In genomic region chr2:46724107-46724506, GRCh38 we compare ENCODE assay signal across 21 cellular contexts. TPM values are rescaled to one million over a fixed set of nuclear protein-coding genes. Genes with fewer than 3 reads are reported as not detected.
DNase-seq lines count a peak whose midpoint lies in the region; ATAC-seq, FAIRE-seq and TF ChIP-seq lines count a peak whose summit lies in the region.
"Had no signal": no experiment of that assay in that cellular context is flagged by ENCODE, and none has a peak within 500 bp of the region (broad histone marks: within the 10 kb centered on the region; RNA-seq: fewer than 3 reads in every experiment).

No MANE protein-coding gene starts in this region.

- H3K4me1 ChIP-seq in HepG2 (ENCODE audit: insufficient read depth, low read length): peaks cover 72% of the 10 kb centered on the region
- H3K4me1 ChIP-seq in skeletal muscle satellite cell (ENCODE audit: control insufficient read depth, insufficient read depth, low read length): peaks cover 50% of the 10 kb centered on the region

- no peak overlapping the region for H3K4me3 ChIP-seq in HepG2 (replicated peaks in 1 of 3; ENCODE audit: insufficient read depth in 1 of 3, low read depth in 2 of 3, low read length in 3 of 3)
- H3K4me3 ChIP-seq in skeletal muscle satellite cell (ENCODE audit: low read length): no peak overlapping the region
- H3K4me3 ChIP-seq: BLaER1 treated with 17β-estradiol and CSF1 and Interleukin-3, amounts not matched to agents 10 nM and 100 nM; Peyer's patch; SJSA1 had no signal

- peaks cover 56% of the 10 kb centered on the region for H4K20me1 ChIP-seq in HepG2 (ENCODE audit: insufficient read depth, low read length)

- WGBS in HepG2 (ENCODE audit: low lambda C conversion rate): 34% methylated on average over 1 of the region's 1 CpG

- intact Hi-C loops in HepG2 (cut with micrococcal nuclease; ENCODE audit: unreplicated experiment): no loop called here

- H3K36me3 ChIP-seq in HepG2 (replicated peaks in 1 of 2; ENCODE audit: control insufficient read depth in 1 of 2, insufficient read depth in 2 of 2, low read length in 2 of 2) (no peaks in the 10 kb centered on the region; a peak in 1 of 5 replicates), skeletal muscle satellite cell (ENCODE audit: insufficient read depth, low read length) (peaks cover 8% of the 10 kb centered on the region)
- H3K36me3 ChIP-seq: Peyer's patch had no signal

- H3K9me3 ChIP-seq in HepG2 (ENCODE audit: low read length) (no peaks in the 10 kb centered on the region), skeletal muscle satellite cell (replicated peaks; ENCODE audit: low read length) (no peaks in the 10 kb centered on the region)
- H3K9me3 ChIP-seq: Peyer's patch, SJSA1 had no signal

- in situ Hi-C loops in HepG2 (cut with HindIII; ENCODE audit: extremely low pct_ligation_motif_present, low pct_unique_long_range_greater_than_20kb): no loop called here

- FAIRE-seq in HepG2 (lab: Jason Lieb, UNC): no peak
- FAIRE-seq: D721Med, GM12892, GM18507, H1 had no signal

- H2AFZ ChIP-seq in HepG2 (ENCODE audit: low read length): no peak overlapping the region

- no peaks in the 10 kb centered on the region for H3K27me3 ChIP-seq in HepG2 (ENCODE audit: control insufficient read depth in 1 of 2, insufficient read depth in 2 of 2, low read length in 2 of 2)
- H3K27me3 ChIP-seq in skeletal muscle satellite cell (ENCODE audit: control insufficient read depth, insufficient read depth, low read length): no peaks in the 10 kb centered on the region
- H3K27me3 ChIP-seq: BLaER1 treated with 17β-estradiol and CSF1 and Interleukin-3, amounts not matched to agents 10 nM and 100 nM; Peyer's patch; SJSA1 had no signal

- TF ChIP-seq EP300 in HepG2 (IDR thresholded peaks at IDR 0.05; ENCODE audit: low read depth in 2 of 2, low read length in 2 of 2) (peak in 1 of 2 experiments; percentile 29; a peak in 1 of 4 replicates), HepG2 (CRISPR knock-in tag; IDR thresholded peaks at IDR 0.05; ENCODE audit: borderline replicate concordance) (no peak)

- no peak for TF ChIP-seq POLR2A in HepG2 (IDR thresholded peaks at IDR 0.05; ENCODE audit: insufficient read depth in 1 of 2, low read depth in 2 of 2, low read length in 2 of 2)

- POLR2A ChIA-PET in HepG2 (lab: Yijun Ruan, JAX): no interaction called here

- no TSS peak for BruUV-seq in HepG2 (replicated peaks; lab: Mats Ljungman, UMichigan)

- no peak for TF ChIP-seq CTCF in HepG2 (CRISPR knock-in tag; IDR thresholded peaks at IDR 0.05)

- H3K9ac ChIP-seq in HepG2 (ENCODE audit: insufficient read depth, low read depth, low read length) (no peak overlapping the region), skeletal muscle satellite cell (ENCODE audit: low read depth, low read length) (no peak overlapping the region)
- H3K9ac ChIP-seq: BLaER1 treated with 17β-estradiol and CSF1 and Interleukin-3, amounts not matched to agents 10 nM and 100 nM; KMS-11 had no signal

- CTCF ChIA-PET in HepG2 (lab: Yijun Ruan, JAX; ENCODE audit: low intra/inter-chr PET ratio, low total read pairs): no interaction called here

- no peak for TF ChIP-seq RAD21 in HepG2 (CRISPR knock-in tag; IDR thresholded peaks at IDR 0.05)

- no peak overlapping the region for H3K27ac ChIP-seq in HepG2 (ENCODE audit: extremely low read length, insufficient read depth, low read length)
- H3K27ac ChIP-seq: 22Rv1; BLaER1 treated with 17β-estradiol and CSF1 and Interleukin-3, amounts not matched to agents 10 nM and 100 nM; KMS-11; Peyer's patch; SJSA1 had no signal

- H3K4me2 ChIP-seq in HepG2 (ENCODE audit: low read depth, low read length) (peak overlapping the region; percentile 5; the same call in 1 of the 2 replicates), skeletal muscle satellite cell (ENCODE audit: low read length) (peak overlapping the region; percentile 17)
- H3K4me2 ChIP-seq: BLaER1 treated with 17β-estradiol and CSF1 and Interleukin-3, amounts not matched to agents 10 nM and 100 nM; KMS-11 had no signal

- ATAC-seq in HepG2 (no peak), HG03159 (IDR thresholded peaks at IDR 0.05; ENCODE audit: unreplicated experiment) (no peak)

- H3K79me2 ChIP-seq in HepG2 (ENCODE audit: insufficient read depth, low read length): peaks cover 96% of the 10 kb centered on the region

- DNase-seq in NCI-H146 (lab: John Stamatoyannopoulos, UW) (peak; percentile 2), NCI-H146 treated with DMSO at 0.1 percent for 48 hours (lab: John Stamatoyannopoulos, UW; ENCODE audit: unreplicated experiment) (no peak), NCI-H69 (lab: John Stamatoyannopoulos, UW) (peak; percentile 11), HepG2 (ENCODE audit: low spot score) (no peak), Ammon's horn (ENCODE audit: low spot score) (no peak), middle frontal gyrus (ENCODE audit: extremely low spot score, low spot score) (no peak)
- DNase-seq: CD8-positive, alpha-beta memory T cell; NCI-H1417 treated with DMSO at 0.1 percent for 48 hours; NCI-H2029; NCI-H2171; Peyer's patch had no signal

TF ChIP-seq in HepG2, 621 proteins besides CTCF, POLR2A, EP300 and RAD21 (continues in another document):
- TF ChIP-seq ZNF44 (CRISPR knock-in tag; IDR thresholded peaks at IDR 0.05) (no peak), LRRFIP1 (CRISPR knock-in tag; conservative IDR thresholded peaks at IDR 0.05) (no peak), KDM6A (CRISPR knock-in tag; IDR thresholded peaks at IDR 0.05; ENCODE audit: low read depth) (no peak), SOX5 (CRISPR knock-in tag; IDR thresholded peaks at IDR 0.05; ENCODE audit: borderline replicate concordance) (peak; percentile 35; the same call in 1 of the 2 replicates), BHLHE40 (IDR thresholded peaks at IDR 0.05; ENCODE audit: low read length) (no peak), WIZ (CRISPR knock-in tag; IDR thresholded peaks at IDR 0.05) (no peak), HOMEZ (CRISPR knock-in tag; IDR thresholded peaks at IDR 0.05; ENCODE audit: low read depth) (peak; percentile 76; the same call in 1 of the 2 replicates)

RNA-seq across cellular contexts. Expression of gene SOCS5, which starts 25.0 kb away (rescaled TPM):
- 17.6 and 27.6 TPM in 2 replicates for total RNA-seq in HepG2 (2016; rRNA removed; fragmentation: Illumina TruSeq; extraction: Trizol)
- 2.0 and 2.7 TPM in 2 replicates for total RNA-seq in HepG2 (2016; cell fraction: cytosol; rRNA removed; fragmentation: Illumina TruSeq; extraction: Trizol; ENCODE audit: low read depth)
- total RNA-seq in HepG2 (2016; cell fraction: insoluble cytoplasmic fraction; rRNA removed; fragmentation: Illumina TruSeq; extraction: Trizol): 18.1 and 27.9 TPM in 2 replicates
- 11.9 and 12.4 TPM in 2 replicates for total RNA-seq in HepG2 (2016; cell fraction: membrane; rRNA removed; fragmentation: Illumina TruSeq; extraction: Trizol)
- 25.5 and 27.6 TPM in 2 replicates for total RNA-seq in HepG2 (2016; cell fraction: nucleus; rRNA removed; fragmentation: Illumina TruSeq; extraction: Trizol)
- 11.8 and 14.8 TPM in 2 replicates for polyA plus RNA-seq in HepG2 (2011; rRNA removed)
- polyA plus RNA-seq in HepG2 (2011; cell fraction: cytosol; rRNA removed): 7.2 and 9.3 TPM in 2 replicates
- 9.0 and 9.5 TPM in 2 replicates for polyA plus RNA-seq in HepG2 (2011; cell fraction: nucleus; rRNA removed)
- polyA plus RNA-seq in HepG2 (2012): 13.8 and 14.6 TPM in 2 replicates
- polyA plus RNA-seq in HepG2 (2016; cell fraction: cytosol; fragmentation: Illumina TruSeq; extraction: Trizol; ENCODE audit: low read depth): 1.1 and 1.4 TPM in 2 replicates
- polyA plus RNA-seq in HepG2 (2016; cell fraction: insoluble cytoplasmic fraction; fragmentation: Illumina TruSeq; extraction: Trizol; ENCODE audit: low read depth): 22.5 and 24.5 TPM in 2 replicates
- polyA plus RNA-seq in HepG2 (2016; cell fraction: membrane; fragmentation: Illumina TruSeq; extraction: Trizol; ENCODE audit: low read depth): 6.5 and 7.3 TPM in 2 replicates
- 18.1 and 19.5 TPM in 2 replicates for polyA plus RNA-seq in HepG2 (2016; cell fraction: nucleus; fragmentation: Illumina TruSeq; extraction: Trizol; ENCODE audit: insufficient read depth, low read depth)
- 14.3 and 32.7 TPM in 2 replicates for polyA minus RNA-seq in HepG2 (2011; rRNA and poly(A)+ RNA removed; ENCODE audit: low replicate concordance)
- polyA minus RNA-seq in HepG2 (2011; cell fraction: cytosol; rRNA and poly(A)+ RNA removed): 18.6 and 19.3 TPM in 2 replicates
- polyA minus RNA-seq in HepG2 (2011; cell fraction: nucleus; rRNA and poly(A)+ RNA removed): 74.9 and 75.8 TPM in 2 replicates
- 43.6 and 52.2 TPM in 2 replicates for total RNA-seq in skeletal muscle satellite cell (2012; rRNA removed)

Comparison
In these comparisons a context has a peak if more than half of its experiments do, and no peak if none do; other contexts are left out.
1. DNase-seq: peak in NCI-H146 (single experiment) and NCI-H69 (single experiment); none in NCI-H146 treated with DMSO at 0.1 percent for 48 hours (single experiment), HepG2 (single experiment), Ammon's horn (single experiment) and middle frontal gyrus (single experiment).